23 cellular contexts compared by ENCODE assay signal in genomic region chr6:110334425-110335158, GRCh38. TPM values are rescaled to one million over a fixed set of nuclear protein-coding genes. Genes with fewer than 3 reads are reported as not detected.
DNase-seq lines count a peak whose midpoint lies in the region; ATAC-seq and TF ChIP-seq lines count a peak whose summit lies in the region.
"Had no signal": no experiment of that assay in that cellular context is flagged by ENCODE, and none has a peak within 500 bp of the region (broad histone marks: within the 10 kb centered on the region; RNA-seq: fewer than 3 reads in every experiment).

No MANE protein-coding gene starts in this region.

- peak; percentile 65 for ATAC-seq in SK-N-SH treated with all-trans-retinoic acid at 6 μM for 48 hours
- ATAC-seq in stimulated activated effector memory CD8-positive, alpha-beta T cell treated with anti-CD3 and anti-CD28 coated beads, Interleukin-12 subunit alpha, Interleukin-12 subunit beta, amount 100 ng/mL, for 72 hours, result peak; percentile 43
- ATAC-seq in stimulated activated memory B cell treated with anti-CD40 and anti-IgM and Interleukin-4, amounts not matched to agents 10 μg/mL and 1 μg/mL and 100 μg/mL, for 72 hours, result no peak
- ATAC-seq: activated naive CD4-positive, alpha-beta T cell treated with anti-CD3 and anti-CD28 coated beads, Interleukin-2, amount 50 U/mL, for 72 hours; CD8-positive, alpha-beta T cell; HepG2; left ventricle myocardium superior; right cardiac atrium had no signal

- WGBS in GM23248 (ENCODE audit: low coverage in 1 of 2, low lambda C conversion rate in 2 of 2, missing lambda C conversion rate in 2 of 2), 2 experiments, result 62% methylated on average over 9 of the region's 9 CpGs
- 52% methylated on average over 9 of the region's 9 CpGs for WGBS in hepatocyte (ENCODE audit: low lambda C conversion rate, missing lambda C conversion rate)

- no peaks in the 10 kb centered on the region for H3K36me3 ChIP-seq in GM23248 (ENCODE audit: low read depth)
- H3K36me3 ChIP-seq in hepatocyte (replicated peaks; ENCODE audit: insufficient read depth, low read depth), result no peaks in the 10 kb centered on the region
- H3K36me3 ChIP-seq: brain microvascular endothelial cell, thoracic aorta had no signal

- H4K20me1 ChIP-seq in GM23248 (ENCODE audit: insufficient read depth) (no peaks in the 10 kb centered on the region), hepatocyte (ENCODE audit: insufficient read depth, poor library complexity, severe bottlenecking) (no peaks in the 10 kb centered on the region)

- no peaks in the 10 kb centered on the region for H3K79me2 ChIP-seq in GM23248 (ENCODE audit: insufficient read depth)
- peaks cover 2% of the 10 kb centered on the region for H3K79me2 ChIP-seq in hepatocyte

- H3K4me3 Mint-ChIP-seq in stimulated activated effector memory CD8-positive, alpha-beta T cell treated with anti-CD3 and anti-CD28 coated beads, Interleukin-12 subunit alpha, Interleukin-12 subunit beta, amount 100 ng/mL, for 72 hours, result no peak overlapping the region
- no peak overlapping the region for H3K4me3 Mint-ChIP-seq in stimulated activated memory B cell treated with anti-CD40 and anti-IgM and Interleukin-4, amounts not matched to agents 10 μg/mL and 1 μg/mL and 100 μg/mL, for 72 hours
- H3K4me3 Mint-ChIP-seq: activated T-helper 1 cell treated with anti-CD3 and anti-CD28 coated beads, Interleukin-12 subunit alpha, Interleukin-12 subunit beta, Interleukin-2, Interleukin-4 antibody, amounts not matched to agents 30 ng/mL and 10 ng/mL and 1 ng/mL, durations not matched to agents 14 hours and 24 hours and 36 hours; dendritic cell treated with granulocyte-macrophage colony-stimulating factor and Interleukin-4, amounts not matched to agents 40 ng/mL and 50 ng/mL, for 4 days had no signal

- in situ Hi-C loops in GM23248 (cut with MboI), result no loop called here

- H3K9me3 Mint-ChIP-seq in stimulated activated effector memory CD8-positive, alpha-beta T cell treated with anti-CD3 and anti-CD28 coated beads, Interleukin-12 subunit alpha, Interleukin-12 subunit beta, amount 100 ng/mL, for 72 hours, result no peaks in the 10 kb centered on the region
- no peaks in the 10 kb centered on the region for H3K9me3 Mint-ChIP-seq in stimulated activated memory B cell treated with anti-CD40 and anti-IgM and Interleukin-4, amounts not matched to agents 10 μg/mL and 1 μg/mL and 100 μg/mL, for 72 hours
- H3K9me3 Mint-ChIP-seq: activated naive CD4-positive, alpha-beta T cell treated with anti-CD3 and anti-CD28 coated beads, Interleukin-2, amount 50 U/mL, for 72 hours; activated T-helper 1 cell treated with anti-CD3 and anti-CD28 coated beads, Interleukin-12 subunit alpha, Interleukin-12 subunit beta, Interleukin-2, Interleukin-4 antibody, amounts not matched to agents 30 ng/mL and 10 ng/mL and 1 ng/mL, durations not matched to agents 14 hours and 24 hours and 36 hours; CD8-positive, alpha-beta T cell; dendritic cell treated with granulocyte-macrophage colony-stimulating factor and Interleukin-4, amounts not matched to agents 40 ng/mL and 50 ng/mL, for 4 days had no signal

- DNase-seq in GM23248 (no peak), hepatocyte (ENCODE audit: low spot score) (no peak), ureter (ENCODE audit: low spot score) (no peak), cerebellum (ENCODE audit: low spot score) (no peak)
- no peak for DNase-seq in stimulated activated effector memory CD8-positive, alpha-beta T cell treated with anti-CD3 and anti-CD28 coated beads, Interleukin-12 subunit alpha, Interleukin-12 subunit beta, amount 100 ng/mL, for 72 hours (ENCODE audit: low spot score in 2 of 2)
- no peak for DNase-seq in activated naive CD4-positive, alpha-beta T cell (lab: John Stamatoyannopoulos, UW)
- DNase-seq: brain microvascular endothelial cell; CD8-positive, alpha-beta T cell; DMS79; left ventricle myocardium superior; NCI-H1417 treated with DMSO at 0.1 percent for 48 hours; NCI-H2171; NCI-H748 treated with DMSO at 0.1 percent for 48 hours; right cardiac atrium had no signal

- peaks cover 20% of the 10 kb centered on the region for H3K4me1 ChIP-seq in GM23248 (ENCODE audit: insufficient read depth)
- H3K4me1 ChIP-seq in hepatocyte (ENCODE audit: insufficient read depth), result peaks cover 23% of the 10 kb centered on the region

- no peaks in the 10 kb centered on the region for H3K27me3 ChIP-seq in GM23248 (replicated peaks; ENCODE audit: insufficient read depth)
- H3K27me3 ChIP-seq in hepatocyte, result no peaks in the 10 kb centered on the region
- H3K27me3 ChIP-seq: brain microvascular endothelial cell had no signal

- H3K4me3 ChIP-seq in GM23248 (no peak overlapping the region), hepatocyte (no peak overlapping the region)
- H3K4me3 ChIP-seq: thoracic aorta had no signal

- H3K27me3 Mint-ChIP-seq in stimulated activated memory B cell treated with anti-CD40 and anti-IgM and Interleukin-4, amounts not matched to agents 10 μg/mL and 1 μg/mL and 100 μg/mL, for 72 hours, result peaks cover 17% of the 10 kb centered on the region
- H3K27me3 Mint-ChIP-seq: dendritic cell treated with granulocyte-macrophage colony-stimulating factor and Interleukin-4, amounts not matched to agents 40 ng/mL and 50 ng/mL, for 4 days had no signal

- H3K27ac Mint-ChIP-seq in stimulated activated effector memory CD8-positive, alpha-beta T cell treated with anti-CD3 and anti-CD28 coated beads, Interleukin-12 subunit alpha, Interleukin-12 subunit beta, amount 100 ng/mL, for 72 hours, result no peak overlapping the region
- H3K27ac Mint-ChIP-seq in stimulated activated memory B cell treated with anti-CD40 and anti-IgM and Interleukin-4, amounts not matched to agents 10 μg/mL and 1 μg/mL and 100 μg/mL, for 72 hours, result no peak overlapping the region
- H3K27ac Mint-ChIP-seq: activated naive CD4-positive, alpha-beta T cell treated with anti-CD3 and anti-CD28 coated beads, Interleukin-2, amount 50 U/mL, for 72 hours; activated T-helper 1 cell treated with anti-CD3 and anti-CD28 coated beads, Interleukin-12 subunit alpha, Interleukin-12 subunit beta, Interleukin-2, Interleukin-4 antibody, amounts not matched to agents 30 ng/mL and 10 ng/mL and 1 ng/mL, durations not matched to agents 14 hours and 24 hours and 36 hours; CD8-positive, alpha-beta T cell; dendritic cell treated with granulocyte-macrophage colony-stimulating factor and Interleukin-4, amounts not matched to agents 40 ng/mL and 50 ng/mL, for 4 days had no signal

- no peaks in the 10 kb centered on the region for H3K36me3 Mint-ChIP-seq in stimulated activated effector memory CD8-positive, alpha-beta T cell treated with anti-CD3 and anti-CD28 coated beads, Interleukin-12 subunit alpha, Interleukin-12 subunit beta, amount 100 ng/mL, for 72 hours
- no peaks in the 10 kb centered on the region for H3K36me3 Mint-ChIP-seq in stimulated activated memory B cell treated with anti-CD40 and anti-IgM and Interleukin-4, amounts not matched to agents 10 μg/mL and 1 μg/mL and 100 μg/mL, for 72 hours
- H3K36me3 Mint-ChIP-seq: activated naive CD4-positive, alpha-beta T cell treated with anti-CD3 and anti-CD28 coated beads, Interleukin-2, amount 50 U/mL, for 72 hours; CD8-positive, alpha-beta T cell had no signal

- H2AFZ ChIP-seq in GM23248, result 0 out of 2 replicates have a peak overlapping the region, but pooled peaks have one; percentile 24
- H2AFZ ChIP-seq in hepatocyte, result no peak overlapping the region

- H3K4me2 ChIP-seq in GM23248 (ENCODE audit: unreplicated experiment) (no peak overlapping the region), hepatocyte (peak overlapping the region; percentile 19)

- no peaks in the 10 kb centered on the region for H3K4me1 Mint-ChIP-seq in stimulated activated effector memory CD8-positive, alpha-beta T cell treated with anti-CD3 and anti-CD28 coated beads, Interleukin-12 subunit alpha, Interleukin-12 subunit beta, amount 100 ng/mL, for 72 hours
- no peaks in the 10 kb centered on the region for H3K4me1 Mint-ChIP-seq in stimulated activated memory B cell treated with anti-CD40 and anti-IgM and Interleukin-4, amounts not matched to agents 10 μg/mL and 1 μg/mL and 100 μg/mL, for 72 hours

- H3F3A ChIP-seq in GM23248 (ENCODE audit: insufficient read depth), result 0 out of 2 replicates have a peak, but pooled peaks cover 7% of the 10 kb centered on the region

- TF ChIP-seq CTCF in hepatocyte (IDR thresholded peaks at IDR 0.05; ENCODE audit: poor library complexity), result no peak

- H3K9me2 ChIP-seq in GM23248 (ENCODE audit: insufficient read depth) (no peaks in the 10 kb centered on the region), hepatocyte (replicated peaks; ENCODE audit: insufficient read depth) (no peaks in the 10 kb centered on the region)

- H3K27ac ChIP-seq in GM23248 (no peak overlapping the region), hepatocyte (peak overlapping the region; percentile 50)
- H3K27ac ChIP-seq: brain microvascular endothelial cell, thoracic aorta had no signal

- no peak overlapping the region for H3K9ac ChIP-seq in GM23248

- H3K9me3 ChIP-seq in GM23248 (ENCODE audit: low read depth), result no peaks in the 10 kb centered on the region
- no peaks in the 10 kb centered on the region for H3K9me3 ChIP-seq in hepatocyte (ENCODE audit: low read depth)
- H3K9me3 ChIP-seq: thoracic aorta had no signal

TF ChIP-seq in SK-N-SH treated with all-trans-retinoic acid at 6 μM for 48 hours, 23 proteins besides CTCF, POLR2A, EP300 and RAD21:
- TF ChIP-seq CSRNP3 (CRISPR knock-in tag; IDR thresholded peaks at IDR 0.05) (no peak), ESRRG (CRISPR knock-in tag; IDR thresholded peaks at IDR 0.05) (no peak), GLIS3 (CRISPR knock-in tag; IDR thresholded peaks at IDR 0.05) (0 out of 2 replicates have a peak, but pooled peaks have one; percentile 48), ISL1 (CRISPR knock-in tag; IDR thresholded peaks at IDR 0.05) (peak; percentile 94)

RNA-seq across cellular contexts. Expression of gene METTL24, which starts 23.6 kb away (rescaled TPM):
- not detected in 2 replicates for total RNA-seq in GM23248 (2014; rRNA removed; shearing (Covaris generic))
- polyA plus RNA-seq in GM23248 (2016; fragmentation: Nextera tagmentation; extraction: Ambion mirVana) (not detected in 2 replicates), hepatocyte (2.2 and 3.7 TPM in 2 replicates)
- total RNA-seq in hepatocyte (3.2 and 5.7 TPM in 2 replicates), ureter (8.1 TPM), cerebellum (3.3 TPM)
- total RNA-seq: activated naive CD4-positive, alpha-beta T cell treated with anti-CD3 and anti-CD28 coated beads, Interleukin-2, amount 50 U/mL, for 72 hours; activated T-helper 1 cell treated with anti-CD3 and anti-CD28 coated beads, Interleukin-12 subunit alpha, Interleukin-12 subunit beta, Interleukin-2, Interleukin-4 antibody, amounts not matched to agents 30 ng/mL and 10 ng/mL and 1 ng/mL, durations not matched to agents 14 hours and 24 hours and 36 hours; endothelial cell of umbilical vein; HepG2; M059J had no signal
- polyA plus RNA-seq: endothelial cell of umbilical vein, HepG2 had no signal
